ENCODE assay signal across 18 cellular contexts in genomic region chr12:95630496-95630895, GRCh38.
DNase-seq lines count a peak whose midpoint lies in the region; ATAC-seq lines count a peak whose summit lies in the region.
"Had no signal": no experiment of that assay in that cellular context is flagged by ENCODE, and none has a peak within 500 bp of the region (broad histone marks: within the 10 kb centered on the region; RNA-seq: fewer than 3 reads in every experiment).

No MANE protein-coding gene starts in this region.

- H3K36me3 ChIP-seq in BLaER1 treated with 17β-estradiol and CSF1 and Interleukin-3, amounts not matched to agents 10 nM and 100 nM: no peaks in the 10 kb centered on the region
- no peaks in the 10 kb centered on the region for H3K36me3 ChIP-seq in mesenchymal stem cell (ENCODE audit: control insufficient read depth in 1 of 2, insufficient read depth in 2 of 2, low read depth in 1 of 2, low read length in 2 of 2)

- H3K79me1 ChIP-seq in mesenchymal stem cell (replicated peaks; ENCODE audit: low read length, poor library complexity, severe bottlenecking): no peaks in the 10 kb centered on the region

- H4K91ac ChIP-seq in mesenchymal stem cell (ENCODE audit: low read length): no peak overlapping the region

- DNase-seq in SKM-1 treated with dmso at 0.1 percent for 144 hours (lab: John Stamatoyannopoulos, UW; ENCODE audit: unreplicated experiment) (peak; percentile 0), SKM-1 (lab: John Stamatoyannopoulos, UW; ENCODE audit: unreplicated experiment) (no peak), dermis blood vessel endothelial cell (peak; percentile 90), mesenchymal stem cell (no peak), NCI-H774 (lab: John Stamatoyannopoulos, UW) (no peak)
- DNase-seq: AML-193; C1 segment of cervical spinal cord; CD4-positive, alpha-beta T cell; DMS79 treated with DMSO at 0.1 percent for 48 hours; GDM1; HCEC 1CT; HFFc6 had no signal

- H4K20me1 ChIP-seq in BLaER1 treated with 17β-estradiol and CSF1 and Interleukin-3, amounts not matched to agents 10 nM and 100 nM: no peaks in the 10 kb centered on the region

- peak overlapping the region; percentile 63 for H2AK5ac ChIP-seq in mesenchymal stem cell (ENCODE audit: low read length, severe bottlenecking)

- H3K9ac ChIP-seq in BLaER1 treated with 17β-estradiol and CSF1 and Interleukin-3, amounts not matched to agents 10 nM and 100 nM: no peak overlapping the region
- no peak overlapping the region for H3K9ac ChIP-seq in mesenchymal stem cell (ENCODE audit: low read length)

- no peak overlapping the region for H2BK12ac ChIP-seq in mesenchymal stem cell (ENCODE audit: low read length in 2 of 2)

- no peak overlapping the region for H3K14ac ChIP-seq in mesenchymal stem cell (ENCODE audit: low read length in 2 of 2)

- no peak overlapping the region for H2BK5ac ChIP-seq in mesenchymal stem cell (ENCODE audit: low read depth, low read length, poor library complexity, severe bottlenecking)

- no peak overlapping the region for H2BK120ac ChIP-seq in mesenchymal stem cell (ENCODE audit: low read depth, low read length)

- no peak overlapping the region for H3K23ac ChIP-seq in mesenchymal stem cell (ENCODE audit: low read length in 2 of 2)

- H3K4me3 ChIP-seq in BLaER1 treated with 17β-estradiol and CSF1 and Interleukin-3, amounts not matched to agents 10 nM and 100 nM: no peak overlapping the region
- no peak overlapping the region for H3K4me3 ChIP-seq in mesenchymal stem cell (ENCODE audit: insufficient read depth in 1 of 2, low read depth in 1 of 2, low read length in 2 of 2)
- H3K4me3 ChIP-seq: K562 had no signal

- ATAC-seq in GM21526 (IDR thresholded peaks at IDR 0.05; ENCODE audit: low FRiP score, unreplicated experiment): no peak
- ATAC-seq in GM18498 (IDR thresholded peaks at IDR 0.05; ENCODE audit: unreplicated experiment): no peak
- ATAC-seq: HepG2, K562 had no signal

- no peak overlapping the region for H2AFZ ChIP-seq in mesenchymal stem cell (ENCODE audit: low read depth, low read length)

- H3K18ac ChIP-seq in mesenchymal stem cell (ENCODE audit: low read depth in 1 of 2, low read length in 2 of 2): no peak overlapping the region

- no peak overlapping the region for H3K4ac ChIP-seq in mesenchymal stem cell (ENCODE audit: low read depth in 1 of 2, low read length in 2 of 2)

- peak overlapping the region in 8 of 11 experiments; percentile 6 to 63 (median 22); a peak in 9 of 22 replicates for H3K4me2 ChIP-seq in BLaER1 treated with 17β-estradiol and CSF1 and Interleukin-3, amounts not matched to agents 10 nM and 100 nM
- H3K4me2 ChIP-seq in mesenchymal stem cell (ENCODE audit: low read length, poor library complexity, severe bottlenecking): no peak overlapping the region

- H3K27ac ChIP-seq in BLaER1 treated with 17β-estradiol and CSF1 and Interleukin-3, amounts not matched to agents 10 nM and 100 nM: no peak overlapping the region
- H3K27ac ChIP-seq in mesenchymal stem cell (ENCODE audit: low read length, poor library complexity, severe bottlenecking): no peak overlapping the region
- H3K27ac ChIP-seq: 22Rv1 had no signal

- no peaks in the 10 kb centered on the region for H3K27me3 ChIP-seq in BLaER1 treated with 17β-estradiol and CSF1 and Interleukin-3, amounts not matched to agents 10 nM and 100 nM
- no peaks in the 10 kb centered on the region for H3K27me3 ChIP-seq in mesenchymal stem cell (ENCODE audit: control insufficient read depth in 1 of 2, insufficient read depth in 1 of 2, low read length in 2 of 2)

- no peaks in the 10 kb centered on the region for H3K9me3 ChIP-seq in BLaER1 treated with 17β-estradiol and CSF1 and Interleukin-3, amounts not matched to agents 10 nM and 100 nM (replicated peaks in 1 of 11)
- no peaks in the 10 kb centered on the region for H3K9me3 ChIP-seq in mesenchymal stem cell (ENCODE audit: control insufficient read depth, low read length)

- 90% methylated on average over 4 of the region's 5 CpGs for WGBS in mesenchymal stem cell

- H4K8ac ChIP-seq in mesenchymal stem cell (ENCODE audit: low read length): no peak overlapping the region

- H2BK15ac ChIP-seq in mesenchymal stem cell (ENCODE audit: low read depth, poor library complexity, severe bottlenecking): no peak overlapping the region

- H3K4me1 ChIP-seq in BLaER1 treated with 17β-estradiol and CSF1 and Interleukin-3, amounts not matched to agents 10 nM and 100 nM: peaks cover 3 to 17% (median 10%) of the 10 kb centered on the region in 10 experiments; a peak in 13 of 20 replicates
- peaks cover 5% of the 10 kb centered on the region for H3K4me1 ChIP-seq in mesenchymal stem cell (ENCODE audit: control insufficient read depth, insufficient read depth, low read depth, low read length)

Comparison
In these comparisons a context has a peak if more than half of its experiments do, and no peak if none do; other contexts are left out.
1. DNase-seq: peak in SKM-1 treated with dmso at 0.1 percent for 144 hours (single experiment) and dermis blood vessel endothelial cell (single experiment); none in SKM-1 (single experiment), mesenchymal stem cell (single experiment) and NCI-H774 (single experiment).